25 cellular contexts compared by ENCODE assay signal in genomic region chr2:85475801-85476610, GRCh38. TPM values are rescaled to one million over a fixed set of nuclear protein-coding genes. Genes with fewer than 3 reads are reported as not detected.
DNase-seq lines count a peak whose midpoint lies in the region; ATAC-seq, FAIRE-seq and TF ChIP-seq lines count a peak whose summit lies in the region.
"Had no signal": no experiment of that assay in that cellular context is flagged by ENCODE, and none has a peak within 500 bp of the region (broad histone marks: within the 10 kb centered on the region; RNA-seq: fewer than 3 reads in every experiment).

No MANE protein-coding gene starts in this region.

- no peak overlapping the region for H4K5ac ChIP-seq in mesendoderm (ENCODE audit: low read length)

- H3K4ac ChIP-seq in mesendoderm (ENCODE audit: low read depth, low read length): no peak overlapping the region

- peak overlapping the region; percentile 34 for H3K56ac ChIP-seq in mesendoderm (ENCODE audit: low read length)

- WGBS in mesendoderm (ENCODE audit: extremely low coverage, insufficient coverage, low lambda C conversion rate): no CpG with 5 or more reads among the region's 4 CpGs
- 50 to 70% methylated on average over 4 of the region's 4 CpGs for WGBS in sigmoid colon, 2 donors

- no peaks in the 10 kb centered on the region for H3K36me3 ChIP-seq in astrocyte (ENCODE audit: insufficient read depth, low read length)
- H3K36me3 ChIP-seq in mesendoderm (ENCODE audit: control insufficient read depth, insufficient read depth, low read length): no peaks in the 10 kb centered on the region
- H3K36me3 ChIP-seq in sigmoid colon: no peaks in the 10 kb centered on the region
- H3K36me3 ChIP-seq: ascending aorta, neutrophil, tibial artery had no signal

- H3K79me2 ChIP-seq in astrocyte (ENCODE audit: insufficient read depth, low read length) (no peaks in the 10 kb centered on the region), mesendoderm (ENCODE audit: control insufficient read depth, insufficient read depth, low read length) (no peaks in the 10 kb centered on the region)

- H3K27me3 Mint-ChIP-seq in astrocyte (ENCODE audit: low read depth, unreplicated experiment): no peaks in the 10 kb centered on the region
- H3K27me3 Mint-ChIP-seq: activated CD8-positive, alpha-beta T cell treated with anti-CD3 and anti-CD28 coated beads for 36 hours; progenitor cell of endocrine pancreas had no signal

- H3K79me1 ChIP-seq in mesendoderm (ENCODE audit: low read length): no peaks in the 10 kb centered on the region

- H3K18ac ChIP-seq in mesendoderm (ENCODE audit: low read length): no peak overlapping the region

- H2AFZ ChIP-seq in astrocyte (ENCODE audit: low read depth, low read length): no peak overlapping the region

- H4K20me1 ChIP-seq in astrocyte (ENCODE audit: insufficient read depth, low read length): no peaks in the 10 kb centered on the region

- no peak overlapping the region for H2BK5ac ChIP-seq in mesendoderm (ENCODE audit: low read length)

- no peaks in the 10 kb centered on the region for H3K36me3 Mint-ChIP-seq in astrocyte (ENCODE audit: low read depth, unreplicated experiment)
- H3K36me3 Mint-ChIP-seq: activated naive CD8-positive, alpha-beta T cell treated with anti-CD3 and anti-CD28 coated beads, Interleukin-2, amount 10 ng/mL, durations not matched to agents 7 days and 5 days had no signal

- H3K27ac ChIP-seq in astrocyte (ENCODE audit: low read depth, low read length) (no peak overlapping the region), mesendoderm (ENCODE audit: low read depth, low read length) (no peak overlapping the region), sigmoid colon (no peak overlapping the region)
- H3K27ac ChIP-seq: ascending aorta, dorsolateral prefrontal cortex, neutrophil, tibial artery had no signal

- H3K27me3 ChIP-seq in astrocyte (ENCODE audit: insufficient read depth, low read length): no peaks in the 10 kb centered on the region
- H3K27me3 ChIP-seq in mesendoderm (ENCODE audit: insufficient read depth, low read length, poor library complexity): no peaks in the 10 kb centered on the region
- H3K27me3 ChIP-seq in sigmoid colon: no peaks in the 10 kb centered on the region
- H3K27me3 ChIP-seq: ascending aorta, dorsolateral prefrontal cortex, neutrophil, tibial artery had no signal

- intact Hi-C loops in left ventricle myocardium superior (cut with micrococcal nuclease): no loop called here
- intact Hi-C loops in sigmoid colon (cut with DNase I): no loop called here

- TF ChIP-seq CTCF in astrocyte (IDR thresholded peaks at IDR 0.05; ENCODE audit: insufficient read depth, low read depth, low read length) (no peak), sigmoid colon (IDR thresholded peaks at IDR 0.05) (no peak), GM10266 (IDR thresholded peaks at IDR 0.05; ENCODE audit: control insufficient read depth, insufficient read depth, low read depth, missing control alignments) (no peak)

- DNase-seq in GDM1 (lab: John Stamatoyannopoulos, UW) (peak; percentile 44), astrocyte (ENCODE audit: low read depth) (no peak), left ventricle myocardium superior (no peak), mesendoderm (no peak), sigmoid colon (no peak), GM10266 (ENCODE audit: extremely low spot score) (no peak)
- DNase-seq: activated CD8-positive, alpha-beta T cell treated with anti-CD3 and anti-CD28 coated beads for 36 hours; activated effector memory CD4-positive, alpha-beta T cell treated with Interleukin-2 at 50 U/mL for 16 hours; activated naive CD8-positive, alpha-beta T cell treated with anti-CD3 and anti-CD28 coated beads, Interleukin-2, amount 10 ng/mL, durations not matched to agents 7 days and 5 days; cerebellar nuclear complex; dorsolateral prefrontal cortex; H7; NCI-H1105 treated with DMSO at 0.1 percent for 48 hours; NCI-H2029; NCI-H526; stimulated activated CD8-positive, alpha-beta memory T cell treated with anti-CD3 and anti-CD28 coated beads, Interleukin-4, amount 100 ng/mL, for 48 hours; tibial artery had no signal

- peak overlapping the region; percentile 45 for H3K23ac ChIP-seq in mesendoderm (ENCODE audit: low read length)

- no peak overlapping the region for H2BK15ac ChIP-seq in mesendoderm (replicated peaks; ENCODE audit: low read depth)

- peaks cover 5% of the 10 kb centered on the region for H3K4me1 Mint-ChIP-seq in astrocyte (ENCODE audit: low read depth, unreplicated experiment)
- H3K4me1 Mint-ChIP-seq: activated naive CD8-positive, alpha-beta T cell treated with anti-CD3 and anti-CD28 coated beads, Interleukin-2, amount 10 ng/mL, durations not matched to agents 7 days and 5 days had no signal

- no peak overlapping the region for H2AK5ac ChIP-seq in mesendoderm (ENCODE audit: low read length)

- H3K9me3 ChIP-seq in astrocyte (ENCODE audit: insufficient read depth, low read depth, low read length) (no peaks in the 10 kb centered on the region), sigmoid colon (no peaks in the 10 kb centered on the region)
- H3K9me3 ChIP-seq: ascending aorta, neutrophil, tibial artery had no signal

- no peak for TF ChIP-seq EP300 in sigmoid colon (IDR thresholded peaks at IDR 0.05)

- ATAC-seq in left ventricle myocardium superior (peak; percentile 85), HG02798 (IDR thresholded peaks at IDR 0.05; ENCODE audit: poor library complexity, unreplicated experiment) (no peak)
- no peak for ATAC-seq in activated CD4-positive, CD25-positive, alpha-beta regulatory T cell treated with anti-CD3 and anti-CD28 coated beads, Interleukin-2, amount 50 U/mL, for 24 hours
- ATAC-seq: activated CD8-positive, alpha-beta T cell treated with anti-CD3 and anti-CD28 coated beads for 36 hours had no signal

- FAIRE-seq in astrocyte (lab: Jason Lieb, UNC): no peak
- FAIRE-seq: endothelial cell of umbilical vein, islet of Langerhans had no signal

- H3K4me1 ChIP-seq in astrocyte (ENCODE audit: insufficient read depth, low read length): no peaks in the 10 kb centered on the region
- no peaks in the 10 kb centered on the region for H3K4me1 ChIP-seq in mesendoderm (ENCODE audit: control insufficient read depth, low read depth, low read length)
- H3K4me1 ChIP-seq in sigmoid colon: peaks cover 0 to 5% (median 3%) of the 10 kb centered on the region in 4 donors

- no peak for TF ChIP-seq POLR2A in sigmoid colon (IDR thresholded peaks at IDR 0.05)

- H3K4me3 ChIP-seq in astrocyte (ENCODE audit: insufficient read depth, low read depth, low read length) (no peak overlapping the region), mesendoderm (ENCODE audit: low read length) (no peak overlapping the region), sigmoid colon (no peak overlapping the region)
- H3K4me3 ChIP-seq: ascending aorta, dorsolateral prefrontal cortex, tibial artery had no signal

- H3K4me3 Mint-ChIP-seq in astrocyte (ENCODE audit: unreplicated experiment): no peak overlapping the region
- H3K4me3 Mint-ChIP-seq: activated CD8-positive, alpha-beta T cell treated with anti-CD3 and anti-CD28 coated beads for 36 hours; activated naive CD8-positive, alpha-beta T cell treated with anti-CD3 and anti-CD28 coated beads, Interleukin-2, amount 10 ng/mL, durations not matched to agents 7 days and 5 days; T-helper 1 cell treated with Interleukin-12 subunit alpha and Interleukin-12 subunit beta and Interleukin-4 antibody, amounts not matched to agents 30 μg/mL and 1 μg/mL, for 36 hours had no signal

- H3K9me3 Mint-ChIP-seq in astrocyte (ENCODE audit: unreplicated experiment): no peaks in the 10 kb centered on the region
- H3K9me3 Mint-ChIP-seq: activated CD8-positive, alpha-beta T cell treated with anti-CD3 and anti-CD28 coated beads for 36 hours; activated naive CD8-positive, alpha-beta T cell treated with anti-CD3 and anti-CD28 coated beads, Interleukin-2, amount 10 ng/mL, durations not matched to agents 7 days and 5 days; T-helper 1 cell treated with Interleukin-12 subunit alpha and Interleukin-12 subunit beta and Interleukin-4 antibody, amounts not matched to agents 30 μg/mL and 1 μg/mL, for 36 hours had no signal

- H3K27ac Mint-ChIP-seq in astrocyte (ENCODE audit: unreplicated experiment): peak overlapping the region; percentile 7
- H3K27ac Mint-ChIP-seq: activated CD8-positive, alpha-beta T cell treated with anti-CD3 and anti-CD28 coated beads for 36 hours; activated naive CD8-positive, alpha-beta T cell treated with anti-CD3 and anti-CD28 coated beads, Interleukin-2, amount 10 ng/mL, durations not matched to agents 7 days and 5 days; progenitor cell of endocrine pancreas; T-helper 1 cell treated with Interleukin-12 subunit alpha and Interleukin-12 subunit beta and Interleukin-4 antibody, amounts not matched to agents 30 μg/mL and 1 μg/mL, for 36 hours had no signal

- no peak overlapping the region for H3K9ac ChIP-seq in astrocyte (ENCODE audit: low read length)
- H3K9ac ChIP-seq in mesendoderm (ENCODE audit: low read length): no peak overlapping the region

- no peak overlapping the region for H4K8ac ChIP-seq in mesendoderm (ENCODE audit: low read depth, low read length)

- no peak overlapping the region for H3K4me2 ChIP-seq in astrocyte (ENCODE audit: low read length)
- no peak overlapping the region for H3K4me2 ChIP-seq in mesendoderm (ENCODE audit: low read length)

- no peak overlapping the region for H2BK120ac ChIP-seq in mesendoderm (ENCODE audit: low read depth, low read length)

RNA-seq across cellular contexts. Expression of gene SH2D6, which starts 57.5 kb away (rescaled TPM):
- total RNA-seq in astrocyte: 0.58 and 0.64 TPM in 2 replicates
- not detected for total RNA-seq in left ventricle myocardium superior
- polyA plus RNA-seq in mesendoderm (2013, experiment 1 of 2): 0.17 TPM
- 0.11 TPM for polyA plus RNA-seq in mesendoderm (2013, experiment 2 of 2)
- not detected for total RNA-seq in sigmoid colon
- polyA plus RNA-seq in sigmoid colon: 10 to 100 TPM in 2 of 3 donors, 1 to 10 TPM in 1; 2.8 to 14.6 (median 11.4) TPM
- total RNA-seq: ascending aorta, H7 had no signal
- polyA plus RNA-seq: endothelial cell of umbilical vein had no signal
